In the genomic region with DNA sequence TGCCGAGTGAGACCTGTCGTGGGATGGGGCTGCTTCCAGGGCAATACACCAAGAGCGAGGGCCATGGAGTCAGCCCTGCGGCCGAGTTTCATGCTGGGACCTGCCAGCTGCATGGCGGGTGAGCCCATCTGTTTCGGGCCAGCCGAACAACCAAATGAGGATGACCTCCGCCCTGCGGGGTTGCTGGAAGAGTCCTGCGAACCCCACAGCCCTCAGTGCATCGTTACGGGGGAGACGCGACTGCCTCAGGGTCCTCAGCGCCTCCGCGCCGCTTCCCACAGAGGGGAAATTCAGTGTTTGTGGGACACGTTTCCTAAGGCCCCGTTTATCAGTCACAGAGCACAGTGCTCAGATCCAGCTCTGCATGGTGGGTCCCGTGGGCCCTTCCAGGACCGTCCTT, we compare ENCODE assay signal across 1 cellular context.
TF ChIP-seq lines count a peak whose summit lies in the region.

No MANE protein-coding gene starts in this region.

TF ChIP-seq in H1, 55 proteins besides CTCF, POLR2A, EP300 and RAD21:
- TF ChIP-seq YY1 (IDR thresholded peaks at IDR 0.05; ENCODE audit: low read depth, low read length) (no peak), CTBP2 (IDR thresholded peaks at IDR 0.05; ENCODE audit: borderline replicate concordance, insufficient read depth, insufficient read length, low read length) (no peak), CHD2 (IDR thresholded peaks at IDR 0.05; ENCODE audit: low read length) (no peak), BACH1 (IDR thresholded peaks at IDR 0.05; ENCODE audit: low read length) (no peak), TAF1 (IDR thresholded peaks at IDR 0.05; ENCODE audit: low read depth, low read length) (no peak), ZNF274 (IDR thresholded peaks at IDR 0.05; ENCODE audit: borderline replicate concordance, extremely low read depth, low read length) (no peak), JUND (IDR thresholded peaks at IDR 0.05; ENCODE audit: low read length) (no peak)
TF ChIP-seq in H1: peak in this region for 0.
